11 cellular contexts compared by ENCODE assay signal in the genomic region with DNA sequence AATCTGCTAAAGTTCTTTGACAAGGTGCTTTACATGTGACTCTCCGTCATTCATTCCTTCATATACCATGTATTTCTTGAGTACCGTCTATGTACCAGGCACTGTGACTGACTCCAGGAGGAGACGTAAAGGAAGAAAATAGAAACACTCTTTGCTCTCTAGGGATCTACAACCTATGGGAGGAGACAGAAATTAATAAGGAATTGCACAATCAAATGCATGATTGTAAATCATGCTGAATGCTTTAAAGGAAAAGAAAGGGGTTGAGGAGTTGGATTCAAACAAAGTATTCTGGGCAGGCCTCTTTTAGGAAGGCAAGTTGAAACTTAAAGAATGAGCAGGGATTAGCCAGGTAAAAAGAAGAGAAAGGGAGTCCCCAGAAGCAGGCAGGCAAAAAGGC.
DNase-seq lines count a peak whose midpoint lies in the region; TF ChIP-seq lines count a peak whose summit lies in the region.
"Had no signal": no experiment of that assay in that cellular context is flagged by ENCODE, and none has a peak within 500 bp of the region (broad histone marks: within the 10 kb centered on the region; RNA-seq: fewer than 3 reads in every experiment).

No MANE protein-coding gene starts in this region.

- intact Hi-C loops in dorsolateral prefrontal cortex (cut with DNase I) = no loop called here

- DNase-seq in RWPE1 (ENCODE audit: low spot score) (no peak), nephron progenitor cell (no peak), tibial nerve (ENCODE audit: low spot score in 2 of 2) (no peak), SKM-1 treated with dmso at 0.1 percent for 144 hours (lab: John Stamatoyannopoulos, UW; ENCODE audit: unreplicated experiment) (no peak), dorsolateral prefrontal cortex (no peak)
- DNase-seq in activated T-cell treated with anti-CD3 and anti-CD28 coated beads, Interleukin-2, amount 50 U/mL, for 48 hours = no peak
- DNase-seq: naive thymus-derived CD4-positive, alpha-beta T cell; NCI-H1417 treated with DMSO at 0.1 percent for 48 hours; SIG-M5 had no signal

- H3K4me3 Mint-ChIP-seq in nephron progenitor cell = peak overlapping the region; percentile 5
- H3K4me3 Mint-ChIP-seq: naive thymus-derived CD4-positive, alpha-beta T cell had no signal

- no peak for TF ChIP-seq POLR2A in tibial nerve (IDR thresholded peaks at IDR 0.05)

- 55 to 61% methylated on average over 3 of the region's 3 CpGs for WGBS in esophagus, 2 donors
- 78 to 87% methylated on average over 3 of the region's 3 CpGs for WGBS in tibial nerve, 2 donors

- H3K36me3 ChIP-seq in esophagus (ENCODE audit: control insufficient read depth in 2 of 2, insufficient read depth in 2 of 2, low read length in 1 of 2) = no peaks in the 10 kb centered on the region
- no peaks in the 10 kb centered on the region for H3K36me3 ChIP-seq in tibial nerve

- TF ChIP-seq CTCF in RWPE1 (conservative IDR thresholded peaks at IDR 0.05; ENCODE audit: low read depth) (no peak), nephron progenitor cell (IDR thresholded peaks at IDR 0.05) (no peak), tibial nerve (IDR thresholded peaks at IDR 0.05) (no peak), dorsolateral prefrontal cortex (IDR thresholded peaks at IDR 0.05 in 54 of 56, conservative IDR thresholded peaks at IDR 0.05 in 2 of 56; ENCODE audit: low read depth in 1 of 56, partially characterized antibody in 56 of 56) (no peak)

- no peak for TF ChIP-seq EP300 in tibial nerve (IDR thresholded peaks at IDR 0.05)

- H3K27me3 Mint-ChIP-seq in nephron progenitor cell (ENCODE audit: low read depth, poor library complexity) = no peaks in the 10 kb centered on the region

- H3K27ac ChIP-seq in RWPE1 (peak overlapping the region; percentile 76), esophagus (ENCODE audit: low read depth in 2 of 2, low read length in 1 of 2) (peak overlapping the region; percentile 85 to 94), tibial nerve (peak overlapping the region in 3 of 4 donors; percentile 60 to 84 (median 70)), dorsolateral prefrontal cortex (no peak overlapping the region)
- H3K27ac ChIP-seq: VCaP had no signal

- H3K4me1 Mint-ChIP-seq in nephron progenitor cell = peaks cover 73% of the 10 kb centered on the region

- POLR2A ChIA-PET in RWPE1 (lab: Yijun Ruan, JAX; ENCODE audit: low non-redundant PET) = no interaction called here

- peak overlapping the region; percentile 82 for H3K27ac Mint-ChIP-seq in nephron progenitor cell

- H3K9me3 ChIP-seq in esophagus (ENCODE audit: control insufficient read depth in 2 of 2, insufficient read depth in 1 of 2, low read depth in 1 of 2, low read length in 1 of 2) = no peaks in the 10 kb centered on the region
- no peaks in the 10 kb centered on the region for H3K9me3 ChIP-seq in tibial nerve

- no peaks in the 10 kb centered on the region for H3K9me3 Mint-ChIP-seq in nephron progenitor cell

- H3K4me3 ChIP-seq in esophagus (ENCODE audit: low read depth in 1 of 2, low read length in 2 of 2) = no peak overlapping the region
- no peak overlapping the region for H3K4me3 ChIP-seq in tibial nerve
- no peak overlapping the region for H3K4me3 ChIP-seq in dorsolateral prefrontal cortex

- H3K27me3 ChIP-seq in esophagus (ENCODE audit: control insufficient read depth in 1 of 2, insufficient read depth in 2 of 2, low read length in 2 of 2) = no peaks in the 10 kb centered on the region
- no peaks in the 10 kb centered on the region for H3K27me3 ChIP-seq in tibial nerve
- no peaks in the 10 kb centered on the region for H3K27me3 ChIP-seq in dorsolateral prefrontal cortex

- H3K36me3 Mint-ChIP-seq in nephron progenitor cell (ENCODE audit: low read depth) = no peaks in the 10 kb centered on the region

- CTCF ChIA-PET in RWPE1 (lab: Yijun Ruan, JAX) = no interaction called here

- H3K4me1 ChIP-seq in esophagus (ENCODE audit: control insufficient read depth in 2 of 2, insufficient read depth in 2 of 2, low read length in 1 of 2) (peaks cover 0 to 14% of the 10 kb centered on the region in 2 donors), tibial nerve (peaks cover 0 to 46% (median 16%) of the 10 kb centered on the region in 4 donors)

Comparison
In these comparisons a context has a peak if more than half of its experiments do, and no peak if none do; other contexts are left out.
1. H3K27ac ChIP-seq: peak in RWPE1 (single experiment), esophagus (2 of 2) and tibial nerve (3 of 4); none in dorsolateral prefrontal cortex (0 of 59).